Comparison of ENCODE assay signal across 11 cellular contexts in the genomic region with DNA sequence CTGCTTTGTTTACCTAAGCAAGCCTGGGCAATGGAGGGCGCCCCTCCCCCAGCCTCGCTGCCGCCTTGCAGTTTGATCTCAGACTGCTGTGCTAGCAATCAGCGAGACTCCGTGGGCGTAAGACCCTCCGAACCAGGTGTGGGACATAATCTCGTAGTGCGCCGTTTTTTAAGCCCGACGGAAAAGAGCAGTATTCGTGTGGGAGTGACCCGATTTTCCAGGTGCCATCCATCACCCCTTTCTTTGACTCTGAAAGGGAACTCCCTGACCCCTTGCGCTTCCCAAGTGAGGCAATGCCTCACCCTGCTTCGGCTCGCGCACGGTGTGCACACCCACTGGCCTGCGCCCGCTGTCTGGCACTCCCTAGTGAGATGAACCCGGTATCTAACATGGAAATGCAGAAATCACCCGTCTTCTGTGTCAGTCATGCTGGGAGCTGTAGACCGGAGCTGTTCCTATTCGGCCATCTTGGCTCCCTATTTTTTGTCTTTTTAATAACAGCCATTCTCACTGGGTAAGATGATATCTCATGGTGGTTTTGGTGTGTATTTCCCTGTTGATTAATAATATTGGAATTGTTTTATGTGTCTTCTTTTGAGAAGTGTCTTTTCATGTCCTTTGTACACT. TPM values are rescaled to one million over a fixed set of nuclear protein-coding genes. Genes with fewer than 3 reads are reported as not detected.
A peak's percentile ranks its signal among the peaks of the same experiment; 100 is the strongest.
DNase-seq lines count a peak whose midpoint lies in the region; TF ChIP-seq lines count a peak whose summit lies in the region.
"Not testable (repeated sequence)": the region's sequence is repeated elsewhere in the genome, so short reads cannot be mapped to it uniquely, and the experiment has no call there.
"Had no signal": no experiment of that assay in that cellular context is flagged by ENCODE, and none has a peak within 500 bp of the region (broad histone marks: within the 10 kb centered on the region; RNA-seq: fewer than 3 reads in every experiment).

No MANE protein-coding gene starts in this region.

- H3K9me3 ChIP-seq in HUES6 (ENCODE audit: control insufficient read depth, insufficient read depth, low read depth, low read length); endodermal cell (ENCODE audit: control insufficient read depth, low read length); iPS-15b (ENCODE audit: control insufficient read depth, insufficient read depth, low read length): not testable (repeated sequence)

- H3K9me3 Mint-ChIP-seq in endodermal cell, nephron, type B pancreatic cell: not testable (repeated sequence)

- peak overlapping the region; percentile 100 for H3K27ac Mint-ChIP-seq in endodermal cell
- peak overlapping the region; percentile 82 to 96 (median 93) for H3K27ac Mint-ChIP-seq in nephron
- peak overlapping the region; percentile 96 for H3K27ac Mint-ChIP-seq in type B pancreatic cell

- not testable (repeated sequence) for H3K36me3 Mint-ChIP-seq in endodermal cell (ENCODE audit: low read depth); nephron (ENCODE audit: low read depth); type B pancreatic cell

- peaks cover 13% of the 10 kb centered on the region for H3K4me1 Mint-ChIP-seq in endodermal cell
- not testable (repeated sequence) for H3K4me1 Mint-ChIP-seq in nephron
- H3K4me1 Mint-ChIP-seq in type B pancreatic cell (ENCODE audit: unreplicated experiment): peaks cover 11% of the 10 kb centered on the region

- not testable (repeated sequence) for H3K36me3 ChIP-seq in HUES6 (ENCODE audit: control insufficient read depth, insufficient read depth, low read length); endodermal cell (ENCODE audit: control insufficient read depth, insufficient read depth, low read length); iPS-15b (ENCODE audit: control insufficient read depth, insufficient read depth, low read length)

- not testable (repeated sequence) for TF ChIP-seq CTCF in endodermal cell (conservative IDR thresholded peaks at IDR 0.05); nephron (IDR thresholded peaks at IDR 0.05; ENCODE audit: unreplicated experiment in 3 of 3); type B pancreatic cell (conservative IDR thresholded peaks at IDR 0.05)

- not testable (repeated sequence) for H3K27me3 ChIP-seq in HUES6 (ENCODE audit: control insufficient read depth, insufficient read depth, low read length); endodermal cell (ENCODE audit: control insufficient read depth, insufficient read depth, low read length, poor library complexity, severe bottlenecking); iPS-15b (ENCODE audit: control insufficient read depth, insufficient read depth, low read length)

- H3K4me1 ChIP-seq in HUES6 (ENCODE audit: control insufficient read depth, insufficient read depth, low read length); endodermal cell (ENCODE audit: control insufficient read depth, insufficient read depth, low read length); iPS-15b (ENCODE audit: control insufficient read depth, insufficient read depth, low read length): not testable (repeated sequence)

- H3K4me3 ChIP-seq in HUES6 (ENCODE audit: low read depth, low read length): peak overlapping the region; percentile 69
- H3K4me3 ChIP-seq in endodermal cell (ENCODE audit: low read length): peak overlapping the region; percentile 97
- peak overlapping the region; percentile 40 for H3K4me3 ChIP-seq in iPS-15b (ENCODE audit: low read depth, low read length)

- not testable (repeated sequence) for H3K27me3 Mint-ChIP-seq in endodermal cell (ENCODE audit: insufficient read depth); nephron (ENCODE audit: low read depth); type B pancreatic cell

- peak overlapping the region; percentile 98 for H3K4me3 Mint-ChIP-seq in endodermal cell
- H3K4me3 Mint-ChIP-seq in nephron: peak overlapping the region; percentile 64 to 89 (median 81)
- H3K4me3 Mint-ChIP-seq in type B pancreatic cell: peak overlapping the region; percentile 91

- peak overlapping the region; percentile 90 for H3K27ac ChIP-seq in HUES6 (ENCODE audit: low read depth, low read length)
- peak overlapping the region; percentile 75 for H3K27ac ChIP-seq in endodermal cell (ENCODE audit: low read depth, low read length)

- H3K9ac ChIP-seq in HUES6 (ENCODE audit: low read length): peak overlapping the region; percentile 91
- peak overlapping the region; percentile 73 for H3K9ac ChIP-seq in endodermal cell (ENCODE audit: extremely low read depth, low read length, poor library complexity, severe bottlenecking)
- peak overlapping the region; percentile 55 for H3K9ac ChIP-seq in iPS-15b (ENCODE audit: low read depth, low read length)

- 34 to 79% methylated on average over 8 to 25 of the region's 25 CpGs for WGBS in endodermal cell (ENCODE audit: insufficient coverage in 1 of 2, insufficient read length in 1 of 2), 2 experiments

- DNase-seq in DMS153 (lab: John Stamatoyannopoulos, UW): peak; percentile 43
- DNase-seq in NCI-H2227 treated with DMSO at 0.1 percent for 48 hours (lab: John Stamatoyannopoulos, UW): peak; percentile 23
- DNase-seq in SK-N-DZ (ENCODE audit: low spot score): peak; percentile 49
- peak; percentile 69 for DNase-seq in endodermal cell
- not testable (repeated sequence) for DNase-seq in type B pancreatic cell (ENCODE audit: extremely low spot score, unreplicated experiment)

RNA-seq across cellular contexts. Expression of a gene that starts 40.4 kb away (rescaled TPM):
- not detected in 2 replicates for polyA plus RNA-seq in SK-N-DZ (2014; cell fraction: cytosol; rRNA removed)
- not detected in 2 replicates for polyA plus RNA-seq in SK-N-DZ (2014; cell fraction: nucleus; rRNA removed)
- total RNA-seq in endodermal cell: not detected
- 0.78 TPM for polyA plus RNA-seq in endodermal cell (2013, experiment 1 of 2)
- not detected for polyA plus RNA-seq in endodermal cell (2013, experiment 2 of 2)
- total RNA-seq in type B pancreatic cell (ENCODE audit: low replicate concordance): not detected in 2 replicates
- total RNA-seq: A673, HT-29, SK-MEL-5 had no signal

Comparison
In these comparisons a context has a peak if more than half of its experiments do, and no peak if none do; other contexts are left out.
1. H3K4me3 ChIP-seq: peak in every context shown above with its lines; median percentile 97 in endodermal cell; 69 in HUES6; 40 in iPS-15b.